In genomic region chr7:67610897-67611296, GRCh38 we compare ENCODE assay signal across 8 cellular contexts.
"Had no signal": no experiment of that assay in that cellular context is flagged by ENCODE, and none has a peak within 500 bp of the region (broad histone marks: within the 10 kb centered on the region; RNA-seq: fewer than 3 reads in every experiment).

No MANE protein-coding gene starts in this region.

- H3K4me3 ChIP-seq: GM12878 had no signal

- FAIRE-seq: G401.6, GM12878, GM12891, GM12892, GM18507, GM19239 had no signal

- ATAC-seq: GM12878 had no signal

- DNase-seq: GDM1, GF-D8 had no signal
